In genomic region chr15:72116680-72117447, GRCh38 we compare ENCODE assay signal across 8 cellular contexts. TPM values are rescaled to one million over a fixed set of nuclear protein-coding genes. Genes with fewer than 3 reads are reported as not detected.
DNase-seq lines count a peak whose midpoint lies in the region; ATAC-seq lines count a peak whose summit lies in the region.

No MANE protein-coding gene starts in this region.

- peaks cover 0 to 13% of the 10 kb centered on the region in 2 donors for H3K36me3 Mint-ChIP-seq in CD4-positive, alpha-beta memory T cell

- POLR2A ChIA-PET in CD4-positive, alpha-beta memory T cell (lab: Charles Lee; ENCODE audit: partially characterized antibody), result interaction anchor here (1.5 kb wide), 1 partner anchor 109 kb away, joined by 4 read pairs; no protein-coding TSS in a partner anchor

- H3K4me1 Mint-ChIP-seq in CD4-positive, alpha-beta memory T cell, result peaks cover 27 to 60% (median 42%) of the 10 kb centered on the region in 4 donors

- peak overlapping the region; percentile 93 to 98 (median 97) for H3K4me3 Mint-ChIP-seq in CD4-positive, alpha-beta memory T cell

- peaks cover 23% of the 10 kb centered on the region for H3K4me1 ChIP-seq in CD4-positive, alpha-beta memory T cell (ENCODE audit: insufficient read depth, low read length)
- no peaks in the 10 kb centered on the region for H3K4me1 ChIP-seq in NT2/D1 (ENCODE audit: insufficient read depth, insufficient read length)
- peaks cover 17 to 32% (median 28%) of the 10 kb centered on the region in 3 donors for H3K4me1 ChIP-seq in skeletal muscle tissue (ENCODE audit: control insufficient read depth in 3 of 3, insufficient read depth in 3 of 3, low read length in 3 of 3)

- no peaks in the 10 kb centered on the region for H3K9me3 Mint-ChIP-seq in CD4-positive, alpha-beta memory T cell

- H3K27me3 Mint-ChIP-seq in CD4-positive, alpha-beta memory T cell, result no peaks in the 10 kb centered on the region

- H3K9ac ChIP-seq in NT2/D1 (ENCODE audit: insufficient read length, low read depth), result peak overlapping the region; percentile 75
- peak overlapping the region; percentile 84 to 94 (median 92) for H3K9ac ChIP-seq in skeletal muscle tissue (ENCODE audit: low read depth in 1 of 3, low read length in 3 of 3)

- peak overlapping the region; percentile 89 for H3K4me3 ChIP-seq in CD4-positive, alpha-beta memory T cell (ENCODE audit: low read length in 2 of 2)
- H3K4me3 ChIP-seq in NT2/D1 (ENCODE audit: insufficient read length, low read depth) (peak overlapping the region; percentile 81), skeletal muscle tissue (ENCODE audit: low read length in 3 of 3) (peak overlapping the region; percentile 79 to 99 (median 91))

- DNase-seq in CD4-positive, alpha-beta memory T cell, result peak in 1 of 5 donors; percentile 1
- DNase-seq in NT2/D1 (ENCODE audit: low read depth, low spot score) (no peak), brain pericyte (ENCODE audit: low read depth, low spot score) (peak; percentile 6), iPS-NIHi7 (ENCODE audit: extremely low spot score) (peak; percentile 30), NCI-H510A treated with DMSO at 0.1 percent for 48 hours (lab: John Stamatoyannopoulos, UW) (no peak)

- ATAC-seq in GM21447 (IDR thresholded peaks at IDR 0.05; ENCODE audit: unreplicated experiment), result peak; percentile 4
- no peak for ATAC-seq in HG03175 (IDR thresholded peaks at IDR 0.05; ENCODE audit: unreplicated experiment)

- no peaks in the 10 kb centered on the region for H3K27me3 ChIP-seq in CD4-positive, alpha-beta memory T cell (ENCODE audit: insufficient read depth, low read length)
- H3K27me3 ChIP-seq in NT2/D1 (ENCODE audit: insufficient read depth, insufficient read length), result no peaks in the 10 kb centered on the region
- H3K27me3 ChIP-seq in skeletal muscle tissue (ENCODE audit: control insufficient read depth in 3 of 3, insufficient read depth in 3 of 3, low read length in 3 of 3), result no peaks in the 10 kb centered on the region

- H3K27ac Mint-ChIP-seq in CD4-positive, alpha-beta memory T cell, result peak overlapping the region; percentile 85 to 96 (median 95)

- peak overlapping the region; percentile 94 for H3K27ac ChIP-seq in CD4-positive, alpha-beta memory T cell (ENCODE audit: low read depth, low read length)
- peak overlapping the region; percentile 95 for H3K27ac ChIP-seq in skeletal muscle tissue (ENCODE audit: low read depth, low read length)

- no peaks in the 10 kb centered on the region for H3K9me3 ChIP-seq in CD4-positive, alpha-beta memory T cell (ENCODE audit: control insufficient read depth in 1 of 2, low read length in 2 of 2)
- no peaks in the 10 kb centered on the region for H3K9me3 ChIP-seq in NT2/D1 (ENCODE audit: insufficient read depth, low read length)
- H3K9me3 ChIP-seq in skeletal muscle tissue (ENCODE audit: control insufficient read depth in 3 of 3, low read length in 3 of 3), result no peaks in the 10 kb centered on the region

- H3K36me3 ChIP-seq in CD4-positive, alpha-beta memory T cell (ENCODE audit: insufficient read depth, low read length), result no peaks in the 10 kb centered on the region
- H3K36me3 ChIP-seq in NT2/D1 (ENCODE audit: insufficient read depth, insufficient read length, low read length) (no peaks in the 10 kb centered on the region), skeletal muscle tissue (ENCODE audit: control insufficient read depth in 3 of 3, insufficient read depth in 3 of 3, low read length in 3 of 3) (no peaks in the 10 kb centered on the region)

- intact Hi-C loops in CD4-positive, alpha-beta memory T cell (cut with micrococcal nuclease), result loop anchor here (5.0 kb wide), 3 partner anchors 260 to 935 kb away; partner anchors contain the start of genes HEXA and NEO1

- CTCF ChIA-PET in CD4-positive, alpha-beta memory T cell (lab: Charles Lee; ENCODE audit: partially characterized antibody), result no interaction called here

RNA-seq across cellular contexts. Expression of gene MYO9A, which starts 1.1 kb away (rescaled TPM):
- total RNA-seq in CD4-positive, alpha-beta memory T cell, result 10 to 100 TPM; 37.9 to 44.0 TPM
- 10 to 100 TPM in 1 of 2 donors, 1 to 10 TPM in 1; 7.8 to 18.1 TPM for polyA plus RNA-seq in CD4-positive, alpha-beta memory T cell
- 88.2 TPM for total RNA-seq in skeletal muscle tissue

RNA-seq across cellular contexts. Expression of gene SENP8, which starts 1.3 kb away (rescaled TPM):
- 1 to 10 TPM; 1.1 to 2.6 TPM for total RNA-seq in CD4-positive, alpha-beta memory T cell
- 1 to 10 TPM in 1 of 2 donors, under 1 TPM in 1; 0.69 to 1.4 TPM for polyA plus RNA-seq in CD4-positive, alpha-beta memory T cell
- total RNA-seq in skeletal muscle tissue, result 2.1 TPM

Comparison
In these comparisons a context has a peak if more than half of its experiments do, and no peak if none do; other contexts are left out.
1. DNase-seq: peak in brain pericyte (single experiment) and iPS-NIHi7 (single experiment); none in NT2/D1 (single experiment) and NCI-H510A treated with DMSO at 0.1 percent for 48 hours (single experiment).
2. Peak in every context shown above with its lines, with median percentiles within 50 percentile points of each other: H3K4me3 ChIP-seq.